ENCODE assay signal across 2 cellular contexts in the genomic region with DNA sequence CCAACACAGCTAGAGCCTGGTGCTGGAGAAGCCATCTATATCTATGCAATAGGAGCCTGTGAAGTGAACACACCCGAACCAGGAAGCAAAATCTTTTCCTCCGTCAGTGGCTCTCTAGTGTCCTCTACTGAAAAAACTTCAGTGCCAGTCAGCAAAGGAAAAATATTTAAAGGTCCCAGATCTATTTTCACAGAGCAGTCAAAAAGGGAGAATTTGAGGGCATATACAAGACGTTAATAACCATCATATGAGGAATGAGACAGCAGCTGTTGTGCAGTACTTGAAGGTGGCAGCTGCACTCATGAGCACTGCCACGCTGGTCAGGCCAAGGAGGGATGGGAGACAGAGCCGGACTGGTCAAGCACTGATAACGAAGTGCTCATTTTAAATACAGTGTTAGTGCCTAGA.
TF ChIP-seq lines count a peak whose summit lies in the region.

No MANE protein-coding gene starts in this region.

TF ChIP-seq in GM12878, 131 proteins besides CTCF, POLR2A, EP300 and RAD21 (continued from another document):
- TF ChIP-seq, protein P1, sequence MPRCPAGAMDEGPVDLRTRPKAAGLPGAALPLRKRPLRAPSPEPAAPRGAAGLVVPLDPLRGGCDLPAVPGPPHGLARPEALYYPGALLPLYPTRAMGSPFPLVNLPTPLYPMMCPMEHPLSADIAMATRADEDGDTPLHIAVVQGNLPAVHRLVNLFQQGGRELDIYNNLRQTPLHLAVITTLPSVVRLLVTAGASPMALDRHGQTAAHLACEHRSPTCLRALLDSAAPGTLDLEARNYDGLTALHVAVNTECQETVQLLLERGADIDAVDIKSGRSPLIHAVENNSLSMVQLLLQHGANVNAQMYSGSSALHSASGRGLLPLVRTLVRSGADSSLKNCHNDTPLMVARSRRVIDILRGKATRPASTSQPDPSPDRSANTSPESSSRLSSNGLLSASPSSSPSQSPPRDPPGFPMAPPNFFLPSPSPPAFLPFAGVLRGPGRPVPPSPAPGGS (IDR thresholded peaks at IDR 0.05; ENCODE audit: borderline replicate concordance, insufficient read depth, low read depth, low read length, poor library complexity, severe bottlenecking), result no peak
- TF ChIP-seq SUZ12 (IDR thresholded peaks at IDR 0.05; ENCODE audit: unreplicated experiment), result no peak
- no peak for TF ChIP-seq YY1 (IDR thresholded peaks at IDR 0.05; ENCODE audit: low read depth, low read length)
- no peak for TF ChIP-seq SIX5 (IDR thresholded peaks at IDR 0.05; ENCODE audit: low read depth, low read length, severe bottlenecking)
- no peak for TF ChIP-seq ZNF207 (IDR thresholded peaks at IDR 0.05; ENCODE audit: borderline replicate concordance)
- no peak for TF ChIP-seq FOXM1 (IDR thresholded peaks at IDR 0.05; ENCODE audit: low read depth, low read length)
- TF ChIP-seq NFIC (IDR thresholded peaks at IDR 0.05; ENCODE audit: low read depth, low read length), result no peak
- no peak for TF ChIP-seq JUNB (IDR thresholded peaks at IDR 0.05)
- no peak for TF ChIP-seq SPI1 (IDR thresholded peaks at IDR 0.05; ENCODE audit: borderline replicate concordance, insufficient read depth, low read depth, low read length)
- TF ChIP-seq, protein P2, sequence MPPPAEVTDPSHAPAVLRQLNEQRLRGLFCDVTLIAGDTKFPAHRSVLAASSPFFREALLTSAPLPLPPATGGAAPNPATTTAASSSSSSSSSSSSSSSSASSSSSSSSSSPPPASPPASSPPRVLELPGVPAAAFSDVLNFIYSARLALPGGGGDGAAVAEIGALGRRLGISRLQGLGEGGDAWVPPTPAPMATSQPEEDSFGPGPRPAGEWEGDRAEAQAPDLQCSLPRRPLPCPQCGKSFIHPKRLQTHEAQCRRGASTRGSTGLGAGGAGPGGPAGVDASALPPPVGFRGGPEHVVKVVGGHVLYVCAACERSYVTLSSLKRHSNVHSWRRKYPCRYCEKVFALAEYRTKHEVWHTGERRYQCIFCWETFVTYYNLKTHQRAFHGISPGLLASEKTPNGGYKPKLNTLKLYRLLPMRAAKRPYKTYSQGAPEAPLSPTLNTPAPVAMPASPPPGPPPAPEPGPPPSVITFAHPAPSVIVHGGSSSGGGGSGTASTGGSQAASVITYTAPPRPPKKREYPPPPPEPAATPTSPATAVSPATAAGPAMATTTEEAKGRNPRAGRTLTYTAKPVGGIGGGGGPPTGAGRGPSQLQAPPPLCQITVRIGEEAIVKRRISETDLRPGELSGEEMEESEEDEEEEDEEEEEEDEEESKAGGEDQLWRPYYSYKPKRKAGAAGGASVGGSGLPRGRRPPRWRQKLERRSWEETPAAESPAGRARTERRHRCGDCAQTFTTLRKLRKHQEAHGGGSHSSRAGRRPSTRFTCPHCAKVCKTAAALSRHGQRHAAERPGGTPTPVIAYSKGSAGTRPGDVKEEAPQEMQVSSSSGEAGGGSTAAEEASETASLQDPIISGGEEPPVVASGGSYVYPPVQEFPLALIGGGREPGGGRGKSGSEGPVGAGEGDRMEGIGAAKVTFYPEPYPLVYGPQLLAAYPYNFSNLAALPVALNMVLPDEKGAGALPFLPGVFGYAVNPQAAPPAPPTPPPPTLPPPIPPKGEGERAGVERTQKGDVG (CRISPR knock-in tag; IDR thresholded peaks at IDR 0.05), result no peak
- no peak for TF ChIP-seq BACH1 (IDR thresholded peaks at IDR 0.05; ENCODE audit: borderline replicate concordance)
- TF ChIP-seq, protein P3, sequence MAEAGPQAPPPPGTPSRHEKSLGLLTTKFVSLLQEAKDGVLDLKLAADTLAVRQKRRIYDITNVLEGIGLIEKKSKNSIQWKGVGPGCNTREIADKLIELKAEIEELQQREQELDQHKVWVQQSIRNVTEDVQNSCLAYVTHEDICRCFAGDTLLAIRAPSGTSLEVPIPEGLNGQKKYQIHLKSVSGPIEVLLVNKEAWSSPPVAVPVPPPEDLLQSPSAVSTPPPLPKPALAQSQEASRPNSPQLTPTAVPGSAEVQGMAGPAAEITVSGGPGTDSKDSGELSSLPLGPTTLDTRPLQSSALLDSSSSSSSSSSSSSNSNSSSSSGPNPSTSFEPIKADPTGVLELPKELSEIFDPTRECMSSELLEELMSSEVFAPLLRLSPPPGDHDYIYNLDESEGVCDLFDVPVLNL (IDR thresholded peaks at IDR 0.05; ENCODE audit: low read depth, low read length), result no peak
- no peak for TF ChIP-seq NBN (IDR thresholded peaks at IDR 0.05)
- no peak for TF ChIP-seq TCF3 (IDR thresholded peaks at IDR 0.05; ENCODE audit: borderline replicate concordance, insufficient read depth, low read depth, low read length)
- TF ChIP-seq SREBF2 (IDR thresholded peaks at IDR 0.05; ENCODE audit: low read length), result no peak

TF ChIP-seq in liver, 16 proteins besides CTCF, POLR2A, EP300 and RAD21 (continued from another document):
- TF ChIP-seq, protein P4, sequence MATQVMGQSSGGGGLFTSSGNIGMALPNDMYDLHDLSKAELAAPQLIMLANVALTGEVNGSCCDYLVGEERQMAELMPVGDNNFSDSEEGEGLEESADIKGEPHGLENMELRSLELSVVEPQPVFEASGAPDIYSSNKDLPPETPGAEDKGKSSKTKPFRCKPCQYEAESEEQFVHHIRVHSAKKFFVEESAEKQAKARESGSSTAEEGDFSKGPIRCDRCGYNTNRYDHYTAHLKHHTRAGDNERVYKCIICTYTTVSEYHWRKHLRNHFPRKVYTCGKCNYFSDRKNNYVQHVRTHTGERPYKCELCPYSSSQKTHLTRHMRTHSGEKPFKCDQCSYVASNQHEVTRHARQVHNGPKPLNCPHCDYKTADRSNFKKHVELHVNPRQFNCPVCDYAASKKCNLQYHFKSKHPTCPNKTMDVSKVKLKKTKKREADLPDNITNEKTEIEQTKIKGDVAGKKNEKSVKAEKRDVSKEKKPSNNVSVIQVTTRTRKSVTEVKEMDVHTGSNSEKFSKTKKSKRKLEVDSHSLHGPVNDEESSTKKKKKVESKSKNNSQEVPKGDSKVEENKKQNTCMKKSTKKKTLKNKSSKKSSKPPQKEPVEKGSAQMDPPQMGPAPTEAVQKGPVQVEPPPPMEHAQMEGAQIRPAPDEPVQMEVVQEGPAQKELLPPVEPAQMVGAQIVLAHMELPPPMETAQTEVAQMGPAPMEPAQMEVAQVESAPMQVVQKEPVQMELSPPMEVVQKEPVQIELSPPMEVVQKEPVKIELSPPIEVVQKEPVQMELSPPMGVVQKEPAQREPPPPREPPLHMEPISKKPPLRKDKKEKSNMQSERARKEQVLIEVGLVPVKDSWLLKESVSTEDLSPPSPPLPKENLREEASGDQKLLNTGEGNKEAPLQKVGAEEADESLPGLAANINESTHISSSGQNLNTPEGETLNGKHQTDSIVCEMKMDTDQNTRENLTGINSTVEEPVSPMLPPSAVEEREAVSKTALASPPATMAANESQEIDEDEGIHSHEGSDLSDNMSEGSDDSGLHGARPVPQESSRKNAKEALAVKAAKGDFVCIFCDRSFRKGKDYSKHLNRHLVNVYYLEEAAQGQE (IDR thresholded peaks at IDR 0.05), result no peak
- TF ChIP-seq NR2F2 (IDR thresholded peaks at IDR 0.05) (no peak), FOXA1 (IDR thresholded peaks at IDR 0.05) (no peak), TAF1 (conservative IDR thresholded peaks at IDR 0.05) (no peak), HNF4G (IDR thresholded peaks at IDR 0.05) (no peak), RXRA (IDR thresholded peaks at IDR 0.05) (no peak), FOXA2 (IDR thresholded peaks at IDR 0.05) (no peak)
- TF ChIP-seq, protein P5, sequence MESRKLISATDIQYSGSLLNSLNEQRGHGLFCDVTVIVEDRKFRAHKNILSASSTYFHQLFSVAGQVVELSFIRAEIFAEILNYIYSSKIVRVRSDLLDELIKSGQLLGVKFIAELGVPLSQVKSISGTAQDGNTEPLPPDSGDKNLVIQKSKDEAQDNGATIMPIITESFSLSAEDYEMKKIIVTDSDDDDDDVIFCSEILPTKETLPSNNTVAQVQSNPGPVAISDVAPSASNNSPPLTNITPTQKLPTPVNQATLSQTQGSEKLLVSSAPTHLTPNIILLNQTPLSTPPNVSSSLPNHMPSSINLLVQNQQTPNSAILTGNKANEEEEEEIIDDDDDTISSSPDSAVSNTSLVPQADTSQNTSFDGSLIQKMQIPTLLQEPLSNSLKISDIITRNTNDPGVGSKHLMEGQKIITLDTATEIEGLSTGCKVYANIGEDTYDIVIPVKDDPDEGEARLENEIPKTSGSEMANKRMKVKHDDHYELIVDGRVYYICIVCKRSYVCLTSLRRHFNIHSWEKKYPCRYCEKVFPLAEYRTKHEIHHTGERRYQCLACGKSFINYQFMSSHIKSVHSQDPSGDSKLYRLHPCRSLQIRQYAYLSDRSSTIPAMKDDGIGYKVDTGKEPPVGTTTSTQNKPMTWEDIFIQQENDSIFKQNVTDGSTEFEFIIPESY (IDR thresholded peaks at IDR 0.05), result no peak
TF ChIP-seq in liver: peak in this region for 0.
